Comparison of ENCODE assay signal across 8 cellular contexts in the genomic region with DNA sequence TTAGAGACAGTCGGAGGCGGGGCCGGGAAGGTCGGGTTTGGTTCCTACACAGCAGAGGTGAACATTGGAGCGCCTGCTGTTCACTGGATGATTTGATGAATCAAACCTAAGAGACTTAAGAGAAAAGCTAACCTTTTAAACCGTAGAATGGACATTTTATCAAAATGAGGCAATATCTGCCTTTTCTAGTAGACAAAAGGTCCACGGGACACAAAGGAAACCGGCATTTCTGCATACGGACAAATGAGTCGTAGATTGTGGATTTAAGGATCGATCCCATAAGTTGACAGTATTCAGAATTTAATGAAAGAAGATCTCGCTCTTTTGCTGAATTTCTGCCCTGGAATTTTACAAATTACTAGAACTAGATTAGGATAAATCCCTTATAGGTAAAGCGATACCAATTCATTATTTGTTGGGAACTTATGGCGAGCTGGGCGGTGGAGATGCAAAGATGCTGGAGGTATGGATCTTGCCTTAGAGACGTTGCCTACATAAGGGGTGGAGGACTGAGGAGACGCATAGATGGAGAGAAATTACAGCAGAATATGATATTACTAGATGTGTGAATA. TPM values are rescaled to one million over a fixed set of nuclear protein-coding genes. Genes with fewer than 3 reads are reported as not detected.
A peak's percentile ranks its signal among the peaks of the same experiment; 100 is the strongest.
DNase-seq lines count a peak whose midpoint lies in the region; ATAC-seq and TF ChIP-seq lines count a peak whose summit lies in the region.

No MANE protein-coding gene starts in this region.

- H3K9me3 ChIP-seq in OCI-LY1 (ENCODE audit: low read length): no peaks in the 10 kb centered on the region
- H3K9me3 ChIP-seq in ovary: no peaks in the 10 kb centered on the region

- DNase-seq in GM03348 (ENCODE audit: low spot score) (peak; percentile 3), epithelial cell of esophagus (ENCODE audit: low read depth) (peak; percentile 15), ovary (no peak)
- no peak for DNase-seq in stimulated activated CD4-positive, alpha-beta T cell treated with anti-CD3 and anti-CD28 coated beads, Interleukin-2, amount 100 ng/mL, for 48 hours

- TF ChIP-seq EP300 in ovary (IDR thresholded peaks at IDR 0.05): no peak

- H3K79me2 ChIP-seq in OCI-LY1 (ENCODE audit: insufficient read depth, low read length): peaks cover 23% of the 10 kb centered on the region

- H3K36me3 ChIP-seq in OCI-LY1 (ENCODE audit: insufficient read depth, low read length) (peaks cover 33% of the 10 kb centered on the region), ovary (no peaks in the 10 kb centered on the region)

- WGBS in ovary, 3 donors: 0 to 1% (median 1%) methylated on average over 17 of the region's 17 CpGs

- H3F3A ChIP-seq in OCI-LY1 (ENCODE audit: insufficient read depth, low read length): no peaks in the 10 kb centered on the region

- TF ChIP-seq CTCF in OCI-LY1 (IDR thresholded peaks at IDR 0.05; ENCODE audit: low read length): no peak
- TF ChIP-seq CTCF in epithelial cell of esophagus (IDR thresholded peaks at IDR 0.05; ENCODE audit: insufficient read depth, low read depth, low read length, missing control alignments): no peak
- no peak for TF ChIP-seq CTCF in ovary (IDR thresholded peaks at IDR 0.05)

- no peaks in the 10 kb centered on the region for H4K20me1 ChIP-seq in OCI-LY1 (ENCODE audit: insufficient read depth, low read length)

- no peak for TF ChIP-seq POLR2A in ovary (IDR thresholded peaks at IDR 0.05)

- H3K27ac ChIP-seq in OCI-LY1 (ENCODE audit: low read depth, low read length, poor library complexity, severe bottlenecking) (peak overlapping the region; percentile 85), ovary (peak overlapping the region in 1 of 2 donors; percentile 90)

- H2AFZ ChIP-seq in OCI-LY1 (ENCODE audit: low read length): no peak overlapping the region

- H3K4me2 ChIP-seq in OCI-LY1 (ENCODE audit: low read length): peak overlapping the region; percentile 86

- intact Hi-C loops in ovary (cut with DNase I): loop anchor here in 2 of 4 donors (2.0 to 10.0 kb wide), 2 partner anchors 28 to 50 kb away; a partner anchor contains a TSS

- H3K4me3 ChIP-seq in OCI-LY1 (ENCODE audit: low read depth, low read length, poor library complexity, severe bottlenecking): peak overlapping the region; percentile 93
- peak overlapping the region; percentile 88 for H3K4me3 ChIP-seq in epithelial cell of esophagus (ENCODE audit: low read length)
- peak overlapping the region; percentile 75 for H3K4me3 ChIP-seq in ovary

- H3K9me2 ChIP-seq in OCI-LY1 (ENCODE audit: low read depth, low read length): no peaks in the 10 kb centered on the region

- H3K4me1 ChIP-seq in OCI-LY1 (ENCODE audit: insufficient read depth, low read length, severe bottlenecking) (peaks cover 22% of the 10 kb centered on the region), ovary (ENCODE audit: insufficient read depth) (peaks cover 7% of the 10 kb centered on the region)

- H3K9ac ChIP-seq in OCI-LY1 (ENCODE audit: low read length): peak overlapping the region; percentile 96

- ATAC-seq in GM18858 (IDR thresholded peaks at IDR 0.05; ENCODE audit: unreplicated experiment) (no peak), GM21528 (IDR thresholded peaks at IDR 0.05; ENCODE audit: low FRiP score, unreplicated experiment) (no peak)
- ATAC-seq in activated CD4-positive, CD25-positive, alpha-beta regulatory T cell treated with anti-CD3 and anti-CD28 coated beads, Interleukin-2, amount 50 U/mL, for 24 hours: no peak

- H3K27me3 ChIP-seq in OCI-LY1 (ENCODE audit: insufficient read depth, low read length): no peaks in the 10 kb centered on the region
- no peaks in the 10 kb centered on the region for H3K27me3 ChIP-seq in ovary

RNA-seq across cellular contexts. Expression of a gene that starts 0.4 kb away (rescaled TPM):
- total RNA-seq in ovary: 10 to 100 TPM in 5 of 7 donors, 1 to 10 TPM in 2; 5.6 to 21.7 (median 12.4) TPM
- 10 to 100 TPM in 1 of 2 donors, 1 to 10 TPM in 1; 6.8 to 13.2 TPM for polyA plus RNA-seq in ovary

RNA-seq across cellular contexts. Expression of a gene that starts 0.8 kb away (rescaled TPM):
- 1 to 10 TPM in 2 of 7 donors, under 1 TPM in 1, not detected in 4; 0.59 to 2.6 (median 2.0) TPM for total RNA-seq in ovary
- 1 to 10 TPM in 1 of 2 donors, under 1 TPM in 1; 0.73 to 1.5 TPM for polyA plus RNA-seq in ovary

RNA-seq across cellular contexts. Expression of a gene that starts 27.7 kb away (rescaled TPM):
- total RNA-seq in ovary: 100 to 1,000 TPM in 3 of 7 donors, 10 to 100 TPM in 4; 92.8 to 146 (median 99.4) TPM
- 100 to 1,000 TPM; 167 to 207 TPM for polyA plus RNA-seq in ovary

RNA-seq across cellular contexts. Expression of a gene that starts 52.4 kb away (rescaled TPM):
- total RNA-seq in ovary: 10 to 100 TPM; 64.7 to 82.5 (median 72.4) TPM
- polyA plus RNA-seq in ovary: 100 to 1,000 TPM in 1 of 2 donors, 10 to 100 TPM in 1; 92.2 to 123 TPM

Comparison
In these comparisons a context has a peak if more than half of its experiments do, and no peak if none do; other contexts are left out.
1. DNase-seq: peak in GM03348 (single experiment) and epithelial cell of esophagus (single experiment); none in ovary (0 of 5) and stimulated activated CD4-positive, alpha-beta T cell treated with anti-CD3 and anti-CD28 coated beads, Interleukin-2, amount 100 ng/mL, for 48 hours (0 of 2).
2. Peak in every context shown above with its lines, with median percentiles within 50 percentile points of each other: H3K4me3 ChIP-seq.